ENCODE assay signal across 8 cellular contexts in genomic region chr19:39409886-39410619, GRCh38. TPM values are rescaled to one million over a fixed set of nuclear protein-coding genes. Genes with fewer than 3 reads are reported as not detected.
DNase-seq lines count a peak whose midpoint lies in the region; ATAC-seq and TF ChIP-seq lines count a peak whose summit lies in the region.

No MANE protein-coding gene starts in this region.

- TF ChIP-seq POLR2A in vagina (IDR thresholded peaks at IDR 0.05) = peak in 1 of 2 donors; percentile 32

- peak; percentile 19 for ATAC-seq in GM21423 (IDR thresholded peaks at IDR 0.05; ENCODE audit: unreplicated experiment)
- no peak for ATAC-seq in PC-3
- no peak for ATAC-seq in HG03439 (IDR thresholded peaks at IDR 0.05; ENCODE audit: unreplicated experiment)

- peak overlapping the region; percentile 90 for H3K4me2 ChIP-seq in PC-3 (ENCODE audit: low read length)

- POLR2A ChIA-PET in PC-3 (lab: Charles Lee; ENCODE audit: unreplicated experiment) = no interaction called here

- H3F3A ChIP-seq in PC-3 (ENCODE audit: low read length, unreplicated experiment) = no peaks in the 10 kb centered on the region

- DNase-seq in Ammon's horn (ENCODE audit: low spot score) = peak; percentile 73
- DNase-seq in PC-3 = no peak
- peak; percentile 78 for DNase-seq in activated gamma-delta T cell (lab: John Stamatoyannopoulos, UW)
- peak; percentile 76 to 92 for DNase-seq in foreskin fibroblast
- peak in 1 of 2 donors; percentile 96 for DNase-seq in vagina (ENCODE audit: extremely low spot score in 2 of 2)

- H2AFZ ChIP-seq in PC-3 (ENCODE audit: low read length) (0 out of 2 replicates have a peak overlapping the region, but pooled peaks have one; percentile 38), neuron (ENCODE audit: low read depth, low read length) (no peak overlapping the region)

- H3K9me2 ChIP-seq in PC-3 (replicated peaks; ENCODE audit: low read length) = no peaks in the 10 kb centered on the region

- no peak for TF ChIP-seq CTCF in PC-3 (conservative IDR thresholded peaks at IDR 0.05; ENCODE audit: low read depth, low read length)
- TF ChIP-seq CTCF in foreskin fibroblast (IDR thresholded peaks at IDR 0.05; ENCODE audit: low read depth, low read length) = no peak
- peak in 1 of 3 experiments; percentile 13 for TF ChIP-seq CTCF in vagina (IDR thresholded peaks at IDR 0.05)

- H3K9ac ChIP-seq in PC-3 (ENCODE audit: low read length) = peak overlapping the region; percentile 79

- peaks cover 22% of the 10 kb centered on the region for H3K79me2 ChIP-seq in PC-3 (ENCODE audit: low read length)

- H3K4me1 ChIP-seq in PC-3 (ENCODE audit: insufficient read depth, low read length) (peaks cover 36% of the 10 kb centered on the region), neuron (ENCODE audit: insufficient read depth, low read length) (peaks cover 44% of the 10 kb centered on the region), vagina (peaks cover 46% of the 10 kb centered on the region)

- H3K9me3 ChIP-seq in PC-3 (ENCODE audit: low read length) = no peaks in the 10 kb centered on the region
- H3K9me3 ChIP-seq in neuron (ENCODE audit: low read length) = no peaks in the 10 kb centered on the region
- H3K9me3 ChIP-seq in vagina = no peaks in the 10 kb centered on the region

- peak overlapping the region; percentile 100 for H3K4me3 ChIP-seq in PC-3 (ENCODE audit: low read length)
- H3K4me3 ChIP-seq in foreskin fibroblast (ENCODE audit: low read depth in 1 of 2, low read length in 2 of 2) = peak overlapping the region; percentile 73 to 95
- H3K4me3 ChIP-seq in neuron (ENCODE audit: low read length) = peak overlapping the region; percentile 19
- H3K4me3 ChIP-seq in vagina = peak overlapping the region; percentile 97 to 98

- CTCF ChIA-PET in PC-3 (lab: Charles Lee) = no interaction called here

- H3K27me3 ChIP-seq in PC-3 (ENCODE audit: low read length) = no peaks in the 10 kb centered on the region
- no peaks in the 10 kb centered on the region for H3K27me3 ChIP-seq in neuron (ENCODE audit: insufficient read depth, low read length)
- no peaks in the 10 kb centered on the region for H3K27me3 ChIP-seq in vagina

- peaks cover 9% of the 10 kb centered on the region for H3K36me3 ChIP-seq in PC-3 (ENCODE audit: low read depth, low read length)
- peaks cover 3% of the 10 kb centered on the region for H3K36me3 ChIP-seq in neuron (ENCODE audit: insufficient read depth, low read length)
- peaks cover 6 to 23% of the 10 kb centered on the region in 2 donors for H3K36me3 ChIP-seq in vagina

- H3K27ac ChIP-seq in PC-3 (ENCODE audit: low read length) (peak overlapping the region; percentile 83), vagina (peak overlapping the region; percentile 100)

- no TSS peak for BruUV-seq in PC-3 (replicated peaks; lab: Mats Ljungman, UMichigan)

- H4K20me1 ChIP-seq in PC-3 (ENCODE audit: low read length) = peaks cover 20% of the 10 kb centered on the region

- intact Hi-C loops in PC-3 (cut with micrococcal nuclease) = no loop called here
- intact Hi-C loops in vagina (cut with DNase I) = loop anchor here (5.0 kb wide), 1 partner anchor 68 kb away; the partner anchor contains the start of gene SAMD4B

RNA-seq across cellular contexts. Expression of gene PLEKHG2, which starts 2.4 kb away (rescaled TPM):
- total RNA-seq in PC-3 (2014; rRNA removed) (8.3 and 10.6 TPM in 2 replicates), vagina (18.9 TPM)

RNA-seq across cellular contexts. Expression of gene ZFP36, which starts 3.4 kb away (rescaled TPM):
- total RNA-seq in PC-3 (2014; rRNA removed) (32.7 and 68.4 TPM in 2 replicates), vagina (631 TPM)

RNA-seq across cellular contexts. Expression of gene MED29, which starts 18.9 kb away (rescaled TPM):
- total RNA-seq in PC-3 (2014; rRNA removed) (17.0 and 30.1 TPM in 2 replicates), vagina (37.8 TPM)

RNA-seq across cellular contexts. Expression of gene PAF1, which starts 19.1 kb away (rescaled TPM):
- 50.7 and 56.6 TPM in 2 replicates for total RNA-seq in PC-3 (2014; rRNA removed)
- total RNA-seq in vagina = 70.2 TPM

RNA-seq across cellular contexts. Expression of gene RPS16, which starts 25.7 kb away (rescaled TPM):
- 294 and 418 TPM in 2 replicates for total RNA-seq in PC-3 (2014; rRNA removed)
- 3,724 TPM for total RNA-seq in vagina

Comparison
In these comparisons a context has a peak if more than half of its experiments do, and no peak if none do; other contexts are left out.
1. H3K4me3 ChIP-seq: peak in every context shown above with its lines; median percentile 100 in PC-3; 98 in vagina; 84 in foreskin fibroblast; 19 in neuron.